18 cellular contexts compared by ENCODE assay signal in the genomic region with DNA sequence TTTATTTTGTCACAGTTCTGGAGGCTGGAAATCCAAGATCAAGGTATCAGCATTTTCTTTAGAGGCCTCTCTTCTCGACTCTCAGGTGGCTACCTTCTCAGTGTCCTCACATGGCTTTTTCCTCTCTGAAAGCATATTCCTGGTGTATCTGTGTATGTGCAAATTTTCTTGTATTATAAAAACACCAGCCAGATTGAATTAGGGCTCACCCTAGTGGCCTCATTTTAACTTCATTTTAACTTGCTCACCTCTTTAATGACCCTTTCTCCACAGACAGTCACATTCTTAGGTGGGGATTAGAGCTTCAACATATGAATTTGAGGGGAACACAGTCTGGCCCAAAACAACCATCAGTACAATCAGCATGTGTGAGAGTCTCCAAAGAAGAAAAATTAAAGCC.
DNase-seq lines count a peak whose midpoint lies in the region; ATAC-seq, FAIRE-seq and TF ChIP-seq lines count a peak whose summit lies in the region.
"Had no signal": no experiment of that assay in that cellular context is flagged by ENCODE, and none has a peak within 500 bp of the region (broad histone marks: within the 10 kb centered on the region; RNA-seq: fewer than 3 reads in every experiment).

No MANE protein-coding gene starts in this region.

- FAIRE-seq in GM19239 (lab: Jason Lieb, UNC), result no peak
- FAIRE-seq: bronchial epithelial cell, GM12891, H1, HepG2 had no signal

- no peaks in the 10 kb centered on the region for H3K9me3 ChIP-seq in RWPE2 (ENCODE audit: severe bottlenecking)
- H3K9me3 ChIP-seq: esophagus muscularis mucosa had no signal

- H3K4me3 ChIP-seq in BJ (ENCODE audit: low read depth, low read length) (no peak overlapping the region), RWPE2 (ENCODE audit: severe bottlenecking) (no peak overlapping the region), fibroblast of villous mesenchyme (ENCODE audit: low read depth, low read length) (no peak overlapping the region)
- H3K4me3 ChIP-seq: esophagus muscularis mucosa had no signal

- H3K27ac ChIP-seq in RWPE2 (ENCODE audit: poor library complexity, severe bottlenecking), result no peak overlapping the region
- H3K27ac ChIP-seq: esophagus muscularis mucosa had no signal

- H3K27me3 ChIP-seq in BJ (ENCODE audit: control insufficient read depth, insufficient read depth, low read length) (no peaks in the 10 kb centered on the region), RWPE2 (ENCODE audit: insufficient read depth, poor library complexity, severe bottlenecking) (no peaks in the 10 kb centered on the region)
- H3K27me3 ChIP-seq: esophagus muscularis mucosa had no signal

- H3K36me3 ChIP-seq in BJ (ENCODE audit: control insufficient read depth, insufficient read depth, low read length) (no peaks in the 10 kb centered on the region), RWPE2 (ENCODE audit: low read depth) (no peaks in the 10 kb centered on the region)
- H3K36me3 ChIP-seq: esophagus muscularis mucosa had no signal

- peak; percentile 55 for TF ChIP-seq CTCF in BJ (IDR thresholded peaks at IDR 0.05; ENCODE audit: insufficient read depth, low read depth, low read length)
- peak; percentile 67 for TF ChIP-seq CTCF in RWPE2 (IDR thresholded peaks at IDR 0.05; ENCODE audit: poor library complexity, severe bottlenecking)
- TF ChIP-seq CTCF in fibroblast of villous mesenchyme (IDR thresholded peaks at IDR 0.05; ENCODE audit: insufficient read depth, low read depth, low read length), result peak; percentile 49

- CTCF ChIA-PET in BJ (lab: Yijun Ruan, JAX), result interaction anchor here (0.6 to 1.4 kb wide), 3 partner anchors 13 to 336 kb away, joined by 3 to 4 read pairs (median 3); no protein-coding TSS in a partner anchor

- DNase-seq in BJ (ENCODE audit: low read depth), result no peak
- peak; percentile 6 for DNase-seq in H4 (ENCODE audit: low spot score)
- DNase-seq in RWPE2 (ENCODE audit: low spot score), result no peak
- peak; percentile 33 for DNase-seq in fibroblast of villous mesenchyme (ENCODE audit: low read depth)
- no peak for DNase-seq in NCI-H2107 treated with DMSO at 0.1 percent for 48 hours (lab: John Stamatoyannopoulos, UW; ENCODE audit: unreplicated experiment)
- DNase-seq in GM19239 (ENCODE audit: insufficient read length, low spot score), result no peak
- DNase-seq: activated T-cell treated with anti-CD3 and anti-CD28 coated beads, Interleukin-2, amount 50 U/mL, for 4 hours; immature natural killer cell; NCI-H187 treated with DMSO at 0.1 percent for 48 hours; stimulated activated CD4-positive, alpha-beta T cell treated with anti-CD3 and anti-CD28 coated beads, Interleukin-4, amount 100 ng/mL, for 1 hour; stimulated activated naive CD8-positive, alpha-beta T cell treated with anti-CD3 and anti-CD28 coated beads, Interleukin-15, Interleukin-2, amounts not matched to agents 100 U/mL and 50 U/mL, for 24 hours had no signal

- POLR2A ChIA-PET in BJ (lab: Charles Lee), result no interaction called here

- H3K4me1 ChIP-seq in RWPE2 (ENCODE audit: insufficient read depth, poor library complexity, severe bottlenecking), result peaks cover 6% of the 10 kb centered on the region
- H3K4me1 ChIP-seq: esophagus muscularis mucosa had no signal

- ATAC-seq in RWPE2 (ENCODE audit: low read depth) (peak; percentile 69; the same call in 2 of the 3 replicates), GM21528 (IDR thresholded peaks at IDR 0.05; ENCODE audit: low FRiP score, unreplicated experiment) (no peak), HG02623 (IDR thresholded peaks at IDR 0.05; ENCODE audit: unreplicated experiment) (no peak)
- ATAC-seq: activated T-cell treated with anti-CD3 and anti-CD28 coated beads, Interleukin-2, amount 50 U/mL, for 4 hours; HepG2; stimulated activated naive CD8-positive, alpha-beta T cell treated with anti-CD3 and anti-CD28 coated beads, Interleukin-15, Interleukin-2, amounts not matched to agents 100 U/mL and 50 U/mL, for 24 hours had no signal

Comparison
In these comparisons a context has a peak if more than half of its experiments do, and no peak if none do; other contexts are left out.
1. DNase-seq: peak in H4 (single experiment) and fibroblast of villous mesenchyme (single experiment); none in BJ (single experiment), RWPE2 (single experiment), NCI-H2107 treated with DMSO at 0.1 percent for 48 hours (single experiment) and GM19239 (single experiment).
2. Peak in every context shown above with its lines, with median percentiles within 50 percentile points of each other: CTCF ChIP-seq.